ENCODE assay signal across 8 cellular contexts in genomic region chr4:186192068-186192751, GRCh38. TPM values are rescaled to one million over a fixed set of nuclear protein-coding genes. Genes with fewer than 3 reads are reported as not detected.
DNase-seq lines count a peak whose midpoint lies in the region; ATAC-seq and TF ChIP-seq lines count a peak whose summit lies in the region.

No MANE protein-coding gene starts in this region.

- DNase-seq in DND-41 (peak; percentile 68), HCEC 1CT (peak; percentile 24), NCI-H460 (ENCODE audit: extremely low read depth, low read depth) (peak; percentile 15), foreskin keratinocyte (peak in 1 of 2 donors; percentile 44), vagina (ENCODE audit: extremely low spot score in 2 of 2) (no peak)
- DNase-seq in activated effector memory CD4-positive, alpha-beta T cell treated with Interleukin-2 at 50 U/mL for 16 hours: peak; percentile 35
- peak; percentile 63 for DNase-seq in natural killer cell treated with Interleukin-12 subunit alpha and Interleukin-12 subunit beta and Interleukin-15 and Interleukin-18, amount 100 ng/mL, for 72 hours (ENCODE audit: low spot score)

- peak overlapping the region; percentile 98 for H3K27ac ChIP-seq in DND-41 (ENCODE audit: low read length)
- no peak overlapping the region for H3K27ac ChIP-seq in foreskin keratinocyte
- peak overlapping the region; percentile 86 for H3K27ac ChIP-seq in vagina

- H3K9me3 ChIP-seq in DND-41 (ENCODE audit: insufficient read depth, low read length, severe bottlenecking): no peaks in the 10 kb centered on the region
- H3K9me3 ChIP-seq in vagina: no peaks in the 10 kb centered on the region

- peak overlapping the region; percentile 99 for H3K9ac ChIP-seq in DND-41 (ENCODE audit: low read depth, low read length)

- no peak for TF ChIP-seq POLR2A in vagina (IDR thresholded peaks at IDR 0.05)

- peak overlapping the region; percentile 94 for H2AFZ ChIP-seq in DND-41 (ENCODE audit: low read depth, low read length)

- no peaks in the 10 kb centered on the region for H3K27me3 Mint-ChIP-seq in natural killer cell treated with Interleukin-12 subunit alpha and Interleukin-12 subunit beta and Interleukin-15 and Interleukin-18, amount 100 ng/mL, for 72 hours

- no peaks in the 10 kb centered on the region for H3K9me3 Mint-ChIP-seq in natural killer cell treated with Interleukin-12 subunit alpha and Interleukin-12 subunit beta and Interleukin-15 and Interleukin-18, amount 100 ng/mL, for 72 hours

- H3K27ac Mint-ChIP-seq in natural killer cell treated with Interleukin-12 subunit alpha and Interleukin-12 subunit beta and Interleukin-15 and Interleukin-18, amount 100 ng/mL, for 72 hours: peak overlapping the region; percentile 95 to 98

- H3K27me3 ChIP-seq in DND-41 (ENCODE audit: insufficient read depth, low read length, poor library complexity) (no peaks in the 10 kb centered on the region), foreskin keratinocyte (no peaks in the 10 kb centered on the region), vagina (no peaks in the 10 kb centered on the region)

- H3K36me3 Mint-ChIP-seq in natural killer cell treated with Interleukin-12 subunit alpha and Interleukin-12 subunit beta and Interleukin-15 and Interleukin-18, amount 100 ng/mL, for 72 hours: peaks cover 10% of the 10 kb centered on the region

- no peaks in the 10 kb centered on the region for H4K20me1 ChIP-seq in DND-41 (ENCODE audit: insufficient read depth, low read length)

- TF ChIP-seq CTCF in DND-41 (IDR thresholded peaks at IDR 0.05; ENCODE audit: borderline replicate concordance, extremely low read depth, low read length, poor library complexity, severe bottlenecking) (no peak), foreskin keratinocyte (conservative IDR thresholded peaks at IDR 0.05) (no peak), vagina (IDR thresholded peaks at IDR 0.05) (no peak)

- H3K36me3 ChIP-seq in DND-41 (ENCODE audit: insufficient read depth, low read length) (peaks cover 28% of the 10 kb centered on the region), vagina (peaks cover 0 to 9% of the 10 kb centered on the region in 2 donors)

- H3K79me2 ChIP-seq in DND-41 (ENCODE audit: insufficient read depth, low read length): peaks cover 42% of the 10 kb centered on the region

- ATAC-seq in DND-41 (ENCODE audit: insufficient read depth, low read depth): peak; percentile 53
- ATAC-seq in foreskin keratinocyte: peak; percentile 31
- ATAC-seq in natural killer cell treated with Interleukin-12 subunit alpha and Interleukin-12 subunit beta and Interleukin-15 and Interleukin-18, amount 100 ng/mL, for 72 hours: peak; percentile 1 to 19
- ATAC-seq in GM18519 (IDR thresholded peaks at IDR 0.05; ENCODE audit: low FRiP score, unreplicated experiment): no peak

- H3K4me3 Mint-ChIP-seq in natural killer cell treated with Interleukin-12 subunit alpha and Interleukin-12 subunit beta and Interleukin-15 and Interleukin-18, amount 100 ng/mL, for 72 hours: peak overlapping the region; percentile 99

- intact Hi-C loops in vagina (cut with DNase I): no loop called here

- H3K4me1 Mint-ChIP-seq in natural killer cell treated with Interleukin-12 subunit alpha and Interleukin-12 subunit beta and Interleukin-15 and Interleukin-18, amount 100 ng/mL, for 72 hours (ENCODE audit: low read depth in 2 of 2): peaks cover 22 to 28% of the 10 kb centered on the region in 2 donors

- H3K4me3 ChIP-seq in DND-41 (ENCODE audit: low read depth in 1 of 2, low read length in 2 of 2): peak overlapping the region; percentile 88 to 97
- peak overlapping the region; percentile 63 to 95 for H3K4me3 ChIP-seq in vagina

- peak overlapping the region; percentile 84 for H3K4me2 ChIP-seq in DND-41 (ENCODE audit: insufficient read depth, low read length)

- H3K4me1 ChIP-seq in DND-41 (ENCODE audit: insufficient read depth, low read length) (peaks cover 34% of the 10 kb centered on the region), foreskin keratinocyte (no peaks in the 10 kb centered on the region), vagina (peaks cover 35% of the 10 kb centered on the region)

RNA-seq across cellular contexts. Expression of gene CYP4V2, which starts 0.8 kb away (rescaled TPM):
- 32.4 and 36.5 TPM in 2 replicates for total RNA-seq in NCI-H460 (2014; rRNA removed; shearing (Covaris generic))
- 7.0 and 8.8 TPM in 2 replicates for polyA plus RNA-seq in NCI-H460 (2014; cell fraction: nucleus; rRNA removed)
- total RNA-seq in foreskin keratinocyte: 10.3 and 12.1 TPM in 2 replicates
- 3.7 and 4.3 TPM in 2 replicates for polyA plus RNA-seq in foreskin keratinocyte
- total RNA-seq in natural killer cell treated with Interleukin-12 subunit alpha and Interleukin-12 subunit beta and Interleukin-15 and Interleukin-18, amount 100 ng/mL, for 72 hours: 10 to 100 TPM; 11.7 to 15.2 TPM
- total RNA-seq in vagina: 18.2 TPM

RNA-seq across cellular contexts. Expression of gene KLKB1, which starts 35.1 kb away (rescaled TPM):
- total RNA-seq in NCI-H460 (2014; rRNA removed; shearing (Covaris generic)): 0.15 TPM in 1 of 2 replicates, not detected in the other
- not detected in 2 replicates for polyA plus RNA-seq in NCI-H460 (2014; cell fraction: nucleus; rRNA removed)
- total RNA-seq in foreskin keratinocyte (not detected in 2 replicates), vagina (0.98 TPM)
- polyA plus RNA-seq in foreskin keratinocyte: 0.04 TPM in 1 of 2 replicates, not detected in the other
- total RNA-seq in natural killer cell treated with Interleukin-12 subunit alpha and Interleukin-12 subunit beta and Interleukin-15 and Interleukin-18, amount 100 ng/mL, for 72 hours: under 1 TPM; 0.78 to 0.81 TPM

Comparison
In these comparisons a context has a peak if more than half of its experiments do, and no peak if none do; other contexts are left out.
1. DNase-seq: peak in DND-41 (single experiment), HCEC 1CT (single experiment), NCI-H460 (single experiment), activated effector memory CD4-positive, alpha-beta T cell treated with Interleukin-2 at 50 U/mL for 16 hours (single experiment) and natural killer cell treated with Interleukin-12 subunit alpha and Interleukin-12 subunit beta and Interleukin-15 and Interleukin-18, amount 100 ng/mL, for 72 hours (single experiment); none in vagina (0 of 2).